Comparison of ENCODE assay signal across 10 cellular contexts in genomic region chr6:118768904-118769325, GRCh38.
A peak's percentile ranks its signal among the peaks of the same experiment; 100 is the strongest.
DNase-seq lines count a peak whose midpoint lies in the region; ATAC-seq and TF ChIP-seq lines count a peak whose summit lies in the region.
"Had no signal": no experiment of that assay in that cellular context is flagged by ENCODE, and none has a peak within 500 bp of the region (broad histone marks: within the 10 kb centered on the region; RNA-seq: fewer than 3 reads in every experiment).

No MANE protein-coding gene starts in this region.

- H3K9me3 ChIP-seq in esophagus squamous epithelium, result no peaks in the 10 kb centered on the region
- H3K9me3 ChIP-seq: A549 had no signal

- no peaks in the 10 kb centered on the region for H3K36me3 ChIP-seq in esophagus squamous epithelium

- H3K27me3 Mint-ChIP-seq in stimulated activated naive CD8-positive, alpha-beta T cell treated with anti-CD3 and anti-CD28 coated beads, Interleukin-15, amount 100 ng/mL, for 72 hours, result no peaks in the 10 kb centered on the region

- peak overlapping the region; percentile 49 to 74 (median 62) for H3K27ac ChIP-seq in esophagus squamous epithelium
- H3K27ac ChIP-seq: A549 had no signal

- H3K27me3 ChIP-seq in esophagus squamous epithelium, result no peaks in the 10 kb centered on the region

- no peaks in the 10 kb centered on the region for H3K9me3 Mint-ChIP-seq in stimulated activated naive CD8-positive, alpha-beta T cell treated with anti-CD3 and anti-CD28 coated beads, Interleukin-15, amount 100 ng/mL, for 72 hours

- peak overlapping the region in 1 of 2 donors; percentile 93 for H3K27ac Mint-ChIP-seq in stimulated activated naive CD8-positive, alpha-beta T cell treated with anti-CD3 and anti-CD28 coated beads, Interleukin-15, amount 100 ng/mL, for 72 hours

- peaks cover 0 to 31% (median 8%) of the 10 kb centered on the region in 3 donors for H3K4me1 ChIP-seq in esophagus squamous epithelium
- H3K4me1 ChIP-seq: A549 had no signal

- TF ChIP-seq CTCF in esophagus squamous epithelium (IDR thresholded peaks at IDR 0.05), result no peak

- no peak for TF ChIP-seq POLR2A in esophagus squamous epithelium (IDR thresholded peaks at IDR 0.05)

- intact Hi-C loops in esophagus squamous epithelium (cut with DNase I), result no loop called here

- 3 to 50% methylated on average over 3 of the region's 3 CpGs for WGBS in esophagus squamous epithelium, 2 donors

- H3K4me1 Mint-ChIP-seq in stimulated activated naive CD8-positive, alpha-beta T cell treated with anti-CD3 and anti-CD28 coated beads, Interleukin-15, amount 100 ng/mL, for 72 hours, result peaks cover 59% of the 10 kb centered on the region

- ATAC-seq in stimulated activated naive CD8-positive, alpha-beta T cell treated with anti-CD3 and anti-CD28 coated beads, Interleukin-15, amount 100 ng/mL, for 72 hours, result peak; percentile 87
- no peak for ATAC-seq in HG02973 (IDR thresholded peaks at IDR 0.05; ENCODE audit: unreplicated experiment)
- ATAC-seq: A549 had no signal

- peak; percentile 34 for DNase-seq in activated CD4-positive, alpha-beta T cell treated with anti-CD3 and anti-CD28 coated beads for 48 hours
- no peak for DNase-seq in activated CD4-positive, alpha-beta T cell treated with anti-CD3 and anti-CD28 coated beads, Interleukin-2, amount 50 U/mL, for 48 hours
- DNase-seq in SKM-1 treated with dmso at 0.1 percent for 144 hours (lab: John Stamatoyannopoulos, UW; ENCODE audit: unreplicated experiment) (peak; percentile 98), esophagus squamous epithelium (lab: John Stamatoyannopoulos, UW) (no peak), NCI-H2081 (lab: John Stamatoyannopoulos, UW) (no peak), NCI-H1417 treated with DMSO at 0.1 percent for 48 hours (lab: John Stamatoyannopoulos, UW) (no peak)
- DNase-seq in stimulated activated naive CD8-positive, alpha-beta T cell treated with anti-CD3 and anti-CD28 coated beads, Interleukin-15, amount 100 ng/mL, for 72 hours, result peak; percentile 28 to 47

- no peak overlapping the region for H3K4me3 ChIP-seq in esophagus squamous epithelium
- H3K4me3 ChIP-seq: A549, coronary artery had no signal

- peak overlapping the region; percentile 50 to 64 for H3K4me3 Mint-ChIP-seq in stimulated activated naive CD8-positive, alpha-beta T cell treated with anti-CD3 and anti-CD28 coated beads, Interleukin-15, amount 100 ng/mL, for 72 hours

Comparison
In these comparisons a context has a peak if more than half of its experiments do, and no peak if none do; other contexts are left out.
1. DNase-seq: peak in activated CD4-positive, alpha-beta T cell treated with anti-CD3 and anti-CD28 coated beads for 48 hours (single experiment), SKM-1 treated with dmso at 0.1 percent for 144 hours (single experiment) and stimulated activated naive CD8-positive, alpha-beta T cell treated with anti-CD3 and anti-CD28 coated beads, Interleukin-15, amount 100 ng/mL, for 72 hours (2 of 2); none in activated CD4-positive, alpha-beta T cell treated with anti-CD3 and anti-CD28 coated beads, Interleukin-2, amount 50 U/mL, for 48 hours (0 of 2), esophagus squamous epithelium (single experiment), NCI-H2081 (0 of 2) and NCI-H1417 treated with DMSO at 0.1 percent for 48 hours (single experiment).